8 cellular contexts compared by ENCODE assay signal in the genomic region with DNA sequence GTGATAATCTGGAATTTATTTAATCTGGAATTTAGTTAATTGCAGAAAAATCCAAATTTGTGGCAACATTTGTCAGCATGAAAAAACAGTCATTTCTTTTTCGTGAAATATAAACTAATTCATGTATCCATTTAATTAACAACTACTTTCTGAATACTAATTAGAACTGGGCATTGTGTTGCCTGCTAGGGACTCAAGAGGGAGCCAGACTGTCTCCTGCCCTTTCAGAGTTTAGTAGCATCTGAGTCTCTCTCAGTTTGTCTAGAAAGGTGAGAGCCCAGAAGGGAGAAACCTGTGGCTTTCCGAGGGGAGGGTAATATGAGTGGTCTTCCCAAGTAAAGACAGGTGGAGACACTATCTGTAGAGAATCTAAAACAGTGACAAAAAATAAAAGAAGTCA.
DNase-seq lines count a peak whose midpoint lies in the region; ATAC-seq and TF ChIP-seq lines count a peak whose summit lies in the region.

No MANE protein-coding gene starts in this region.

- no peak overlapping the region for H3K27ac ChIP-seq in CD4-positive, alpha-beta T cell (ENCODE audit: low read depth, low read length)

- POLR2A ChIA-PET in WTC11 (lab: Charles Lee): no interaction called here
- POLR2A ChIA-PET in CD4-positive, alpha-beta T cell (lab: Charles Lee): no interaction called here

- peaks cover 4% of the 10 kb centered on the region for H3K9me3 ChIP-seq in CD4-positive, alpha-beta T cell (ENCODE audit: control insufficient read depth, low read length)

- peak; percentile 26; the same call in 1 of the 2 replicates for TF ChIP-seq CTCF in WTC11 (IDR thresholded peaks at IDR 0.05)
- TF ChIP-seq CTCF in CD4-positive, alpha-beta T cell (IDR thresholded peaks at IDR 0.05): no peak

- H3K4me1 Mint-ChIP-seq in WTC11: peaks cover 12% of the 10 kb centered on the region
- no peaks in the 10 kb centered on the region for H3K4me1 Mint-ChIP-seq in CD4-positive, alpha-beta T cell (ENCODE audit: low read depth)
- H3K4me1 Mint-ChIP-seq in activated CD8-positive, alpha-beta memory T cell treated with anti-CD3 and anti-CD28 coated beads, Interleukin-2, amount 10 ng/mL, durations not matched to agents 7 days and 5 days: no peaks in the 10 kb centered on the region

- CTCF ChIA-PET in WTC11 (lab: Charles Lee): interaction anchor here (1.0 kb wide), 1 partner anchor 13 kb away, joined by 3 read pairs; no protein-coding TSS in a partner anchor
- CTCF ChIA-PET in CD4-positive, alpha-beta T cell (lab: Charles Lee): no interaction called here
- CTCF ChIA-PET in activated CD8-positive, alpha-beta memory T cell treated with anti-CD3 and anti-CD28 coated beads, Interleukin-2, amount 10 ng/mL, durations not matched to agents 7 days and 5 days (lab: Charles Lee): interaction anchor here (1.0 kb wide), 1 partner anchor 9 kb away, joined by 3 read pairs; no protein-coding TSS in a partner anchor

- H3K27ac Mint-ChIP-seq in WTC11: no peak overlapping the region
- no peak overlapping the region for H3K27ac Mint-ChIP-seq in CD4-positive, alpha-beta T cell
- no peak overlapping the region for H3K27ac Mint-ChIP-seq in activated CD8-positive, alpha-beta memory T cell treated with anti-CD3 and anti-CD28 coated beads, Interleukin-2, amount 10 ng/mL, durations not matched to agents 7 days and 5 days

- H3K9me3 Mint-ChIP-seq in WTC11: peaks cover 34% of the 10 kb centered on the region
- H3K9me3 Mint-ChIP-seq in CD4-positive, alpha-beta T cell: peaks cover 3% of the 10 kb centered on the region
- no peaks in the 10 kb centered on the region for H3K9me3 Mint-ChIP-seq in activated CD8-positive, alpha-beta memory T cell treated with anti-CD3 and anti-CD28 coated beads, Interleukin-2, amount 10 ng/mL, durations not matched to agents 7 days and 5 days (ENCODE audit: low read depth)

- in situ Hi-C loops in ACHN (cut with HindIII; ENCODE audit: low pct_ligation_motif_present, low pct_unique_long_range_greater_than_20kb, low sequenced_read_pairs): no loop called here

- H3K4me3 Mint-ChIP-seq in WTC11: no peak overlapping the region
- H3K4me3 Mint-ChIP-seq in CD4-positive, alpha-beta T cell: no peak overlapping the region
- no peak overlapping the region for H3K4me3 Mint-ChIP-seq in activated CD8-positive, alpha-beta memory T cell treated with anti-CD3 and anti-CD28 coated beads, Interleukin-2, amount 10 ng/mL, durations not matched to agents 7 days and 5 days

- intact Hi-C loops in CD4-positive, alpha-beta T cell (cut with DNase I, micrococcal nuclease): no loop called here

- DNase-seq in ACHN: peak; percentile 7
- no peak for DNase-seq in WTC11 (ENCODE audit: low spot score)
- DNase-seq in activated effector memory CD4-positive, alpha-beta T cell treated with anti-CD3 and anti-CD28 coated beads, Interleukin-2, amount 50 U/mL, for 16 hours: no peak
- DNase-seq in CD4-positive, alpha-beta T cell: no peak
- DNase-seq in activated effector memory CD4-positive, alpha-beta T cell treated with Interleukin-2 at 50 U/mL for 16 hours: no peak
- no peak for DNase-seq in activated CD8-positive, alpha-beta memory T cell treated with anti-CD3 and anti-CD28 coated beads, Interleukin-2, amount 10 ng/mL, durations not matched to agents 7 days and 5 days

- ATAC-seq in GM18868 (IDR thresholded peaks at IDR 0.05; ENCODE audit: unreplicated experiment) (peak; percentile 83), HG03025 (IDR thresholded peaks at IDR 0.05; ENCODE audit: low FRiP score, unreplicated experiment) (peak; percentile 60), WTC11 (peak; percentile 97)
- no peak for ATAC-seq in CD4-positive, alpha-beta T cell (ENCODE audit: poor library complexity)
- ATAC-seq in activated CD8-positive, alpha-beta memory T cell treated with anti-CD3 and anti-CD28 coated beads, Interleukin-2, amount 10 ng/mL, durations not matched to agents 7 days and 5 days: no peak

- peaks cover 4% of the 10 kb centered on the region for H3K27me3 ChIP-seq in CD4-positive, alpha-beta T cell (ENCODE audit: control insufficient read depth, insufficient read depth, low read length)

- H3K27me3 Mint-ChIP-seq in WTC11 (ENCODE audit: low read depth): peaks cover 2% of the 10 kb centered on the region
- H3K27me3 Mint-ChIP-seq in CD4-positive, alpha-beta T cell: peaks cover 18% of the 10 kb centered on the region
- H3K27me3 Mint-ChIP-seq in activated CD8-positive, alpha-beta memory T cell treated with anti-CD3 and anti-CD28 coated beads, Interleukin-2, amount 10 ng/mL, durations not matched to agents 7 days and 5 days: peaks cover 19% of the 10 kb centered on the region

- H3K36me3 Mint-ChIP-seq in WTC11: peaks cover 21% of the 10 kb centered on the region
- no peaks in the 10 kb centered on the region for H3K36me3 Mint-ChIP-seq in CD4-positive, alpha-beta T cell (ENCODE audit: low read depth)
- no peaks in the 10 kb centered on the region for H3K36me3 Mint-ChIP-seq in activated CD8-positive, alpha-beta memory T cell treated with anti-CD3 and anti-CD28 coated beads, Interleukin-2, amount 10 ng/mL, durations not matched to agents 7 days and 5 days

TF ChIP-seq in WTC11, 78 proteins besides CTCF, POLR2A, EP300 and RAD21 (continues in another document):
- TF ChIP-seq, protein P1, sequence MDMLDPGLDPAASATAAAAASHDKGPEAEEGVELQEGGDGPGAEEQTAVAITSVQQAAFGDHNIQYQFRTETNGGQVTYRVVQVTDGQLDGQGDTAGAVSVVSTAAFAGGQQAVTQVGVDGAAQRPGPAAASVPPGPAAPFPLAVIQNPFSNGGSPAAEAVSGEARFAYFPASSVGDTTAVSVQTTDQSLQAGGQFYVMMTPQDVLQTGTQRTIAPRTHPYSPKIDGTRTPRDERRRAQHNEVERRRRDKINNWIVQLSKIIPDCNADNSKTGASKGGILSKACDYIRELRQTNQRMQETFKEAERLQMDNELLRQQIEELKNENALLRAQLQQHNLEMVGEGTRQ (CRISPR knock-in tag; IDR thresholded peaks at IDR 0.05): no peak
- no peak for TF ChIP-seq NFYB (CRISPR knock-in tag; conservative IDR thresholded peaks at IDR 0.05; ENCODE audit: low read depth)
- TF ChIP-seq ZNF423 (CRISPR knock-in tag; IDR thresholded peaks at IDR 0.05): no peak
- TF ChIP-seq, protein P2, sequence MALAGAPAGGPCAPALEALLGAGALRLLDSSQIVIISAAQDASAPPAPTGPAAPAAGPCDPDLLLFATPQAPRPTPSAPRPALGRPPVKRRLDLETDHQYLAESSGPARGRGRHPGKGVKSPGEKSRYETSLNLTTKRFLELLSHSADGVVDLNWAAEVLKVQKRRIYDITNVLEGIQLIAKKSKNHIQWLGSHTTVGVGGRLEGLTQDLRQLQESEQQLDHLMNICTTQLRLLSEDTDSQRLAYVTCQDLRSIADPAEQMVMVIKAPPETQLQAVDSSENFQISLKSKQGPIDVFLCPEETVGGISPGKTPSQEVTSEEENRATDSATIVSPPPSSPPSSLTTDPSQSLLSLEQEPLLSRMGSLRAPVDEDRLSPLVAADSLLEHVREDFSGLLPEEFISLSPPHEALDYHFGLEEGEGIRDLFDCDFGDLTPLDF (CRISPR knock-in tag; IDR thresholded peaks at IDR 0.05): no peak
- TF ChIP-seq, protein P3, sequence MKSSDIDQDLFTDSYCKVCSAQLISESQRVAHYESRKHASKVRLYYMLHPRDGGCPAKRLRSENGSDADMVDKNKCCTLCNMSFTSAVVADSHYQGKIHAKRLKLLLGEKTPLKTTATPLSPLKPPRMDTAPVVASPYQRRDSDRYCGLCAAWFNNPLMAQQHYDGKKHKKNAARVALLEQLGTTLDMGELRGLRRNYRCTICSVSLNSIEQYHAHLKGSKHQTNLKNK (CRISPR knock-in tag; IDR thresholded peaks at IDR 0.05): no peak
- TF ChIP-seq, protein P4, sequence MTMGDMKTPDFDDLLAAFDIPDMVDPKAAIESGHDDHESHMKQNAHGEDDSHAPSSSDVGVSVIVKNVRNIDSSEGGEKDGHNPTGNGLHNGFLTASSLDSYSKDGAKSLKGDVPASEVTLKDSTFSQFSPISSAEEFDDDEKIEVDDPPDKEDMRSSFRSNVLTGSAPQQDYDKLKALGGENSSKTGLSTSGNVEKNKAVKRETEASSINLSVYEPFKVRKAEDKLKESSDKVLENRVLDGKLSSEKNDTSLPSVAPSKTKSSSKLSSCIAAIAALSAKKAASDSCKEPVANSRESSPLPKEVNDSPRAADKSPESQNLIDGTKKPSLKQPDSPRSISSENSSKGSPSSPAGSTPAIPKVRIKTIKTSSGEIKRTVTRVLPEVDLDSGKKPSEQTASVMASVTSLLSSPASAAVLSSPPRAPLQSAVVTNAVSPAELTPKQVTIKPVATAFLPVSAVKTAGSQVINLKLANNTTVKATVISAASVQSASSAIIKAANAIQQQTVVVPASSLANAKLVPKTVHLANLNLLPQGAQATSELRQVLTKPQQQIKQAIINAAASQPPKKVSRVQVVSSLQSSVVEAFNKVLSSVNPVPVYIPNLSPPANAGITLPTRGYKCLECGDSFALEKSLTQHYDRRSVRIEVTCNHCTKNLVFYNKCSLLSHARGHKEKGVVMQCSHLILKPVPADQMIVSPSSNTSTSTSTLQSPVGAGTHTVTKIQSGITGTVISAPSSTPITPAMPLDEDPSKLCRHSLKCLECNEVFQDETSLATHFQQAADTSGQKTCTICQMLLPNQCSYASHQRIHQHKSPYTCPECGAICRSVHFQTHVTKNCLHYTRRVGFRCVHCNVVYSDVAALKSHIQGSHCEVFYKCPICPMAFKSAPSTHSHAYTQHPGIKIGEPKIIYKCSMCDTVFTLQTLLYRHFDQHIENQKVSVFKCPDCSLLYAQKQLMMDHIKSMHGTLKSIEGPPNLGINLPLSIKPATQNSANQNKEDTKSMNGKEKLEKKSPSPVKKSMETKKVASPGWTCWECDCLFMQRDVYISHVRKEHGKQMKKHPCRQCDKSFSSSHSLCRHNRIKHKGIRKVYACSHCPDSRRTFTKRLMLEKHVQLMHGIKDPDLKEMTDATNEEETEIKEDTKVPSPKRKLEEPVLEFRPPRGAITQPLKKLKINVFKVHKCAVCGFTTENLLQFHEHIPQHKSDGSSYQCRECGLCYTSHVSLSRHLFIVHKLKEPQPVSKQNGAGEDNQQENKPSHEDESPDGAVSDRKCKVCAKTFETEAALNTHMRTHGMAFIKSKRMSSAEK (CRISPR knock-in tag; IDR thresholded peaks at IDR 0.05; ENCODE audit: borderline replicate concordance): no peak
- TF ChIP-seq RELA (CRISPR knock-in tag; IDR thresholded peaks at IDR 0.05; ENCODE audit: borderline replicate concordance): no peak
- TF ChIP-seq, protein P5, sequence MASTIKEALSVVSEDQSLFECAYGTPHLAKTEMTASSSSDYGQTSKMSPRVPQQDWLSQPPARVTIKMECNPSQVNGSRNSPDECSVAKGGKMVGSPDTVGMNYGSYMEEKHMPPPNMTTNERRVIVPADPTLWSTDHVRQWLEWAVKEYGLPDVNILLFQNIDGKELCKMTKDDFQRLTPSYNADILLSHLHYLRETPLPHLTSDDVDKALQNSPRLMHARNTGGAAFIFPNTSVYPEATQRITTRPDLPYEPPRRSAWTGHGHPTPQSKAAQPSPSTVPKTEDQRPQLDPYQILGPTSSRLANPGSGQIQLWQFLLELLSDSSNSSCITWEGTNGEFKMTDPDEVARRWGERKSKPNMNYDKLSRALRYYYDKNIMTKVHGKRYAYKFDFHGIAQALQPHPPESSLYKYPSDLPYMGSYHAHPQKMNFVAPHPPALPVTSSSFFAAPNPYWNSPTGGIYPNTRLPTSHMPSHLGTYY (CRISPR knock-in tag; IDR thresholded peaks at IDR 0.05): no peak
- no peak for TF ChIP-seq ZNF138 (CRISPR knock-in tag; conservative IDR thresholded peaks at IDR 0.05)

Comparison
In these comparisons a context has a peak if more than half of its experiments do, and no peak if none do; other contexts are left out.
1. ATAC-seq: peak in GM18868 (single experiment), HG03025 (single experiment) and WTC11 (single experiment); none in CD4-positive, alpha-beta T cell (single experiment) and activated CD8-positive, alpha-beta memory T cell treated with anti-CD3 and anti-CD28 coated beads, Interleukin-2, amount 10 ng/mL, durations not matched to agents 7 days and 5 days (single experiment).